ENCODE assay signal across 9 cellular contexts in the genomic region with DNA sequence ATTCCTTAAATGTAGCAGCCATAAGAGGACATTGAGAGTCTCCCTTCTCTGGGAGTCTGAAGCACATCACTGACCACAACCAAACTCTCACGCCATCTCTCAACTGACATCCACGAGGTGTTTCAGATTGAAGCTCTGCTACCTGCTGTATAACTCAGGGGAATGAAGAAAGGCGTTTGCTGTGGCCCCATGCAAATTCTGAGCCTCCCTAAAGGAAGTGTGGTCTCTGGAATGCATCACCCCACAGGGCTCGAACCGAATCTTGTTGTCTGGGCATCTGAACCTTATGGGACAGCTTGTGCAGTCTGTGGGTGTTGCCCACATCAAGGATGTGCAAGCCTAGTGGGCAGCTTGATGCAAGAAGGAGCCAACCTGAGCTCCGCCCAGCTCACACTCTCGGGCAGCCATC. TPM values are rescaled to one million over a fixed set of nuclear protein-coding genes. Genes with fewer than 3 reads are reported as not detected.
DNase-seq lines count a peak whose midpoint lies in the region; ATAC-seq and TF ChIP-seq lines count a peak whose summit lies in the region.
"Had no signal": no experiment of that assay in that cellular context is flagged by ENCODE, and none has a peak within 500 bp of the region (broad histone marks: within the 10 kb centered on the region; RNA-seq: fewer than 3 reads in every experiment).

No MANE protein-coding gene starts in this region.

- no peak for TF ChIP-seq CTCF in WTC11 (IDR thresholded peaks at IDR 0.05)
- no peak for TF ChIP-seq CTCF in CD4-positive, alpha-beta T cell (IDR thresholded peaks at IDR 0.05)

- peak overlapping the region in 6 of 11 experiments; percentile 10 to 60 (median 53); a peak in 10 of 22 replicates for H3K9ac ChIP-seq in BLaER1 treated with 17β-estradiol and CSF1 and Interleukin-3, amounts not matched to agents 10 nM and 100 nM

- H3K36me3 Mint-ChIP-seq in WTC11 (no peaks in the 10 kb centered on the region), memory B cell (no peaks in the 10 kb centered on the region)
- H3K36me3 Mint-ChIP-seq in CD4-positive, alpha-beta T cell (ENCODE audit: low read depth) = no peaks in the 10 kb centered on the region

- peak overlapping the region; percentile 12 to 98 (median 91); a peak in 21 of 22 replicates for H3K4me2 ChIP-seq in BLaER1 treated with 17β-estradiol and CSF1 and Interleukin-3, amounts not matched to agents 10 nM and 100 nM

- CTCF ChIA-PET in WTC11 (lab: Charles Lee) = interaction anchor here (1.6 kb wide), 1 partner anchor 76 kb away, joined by 4 read pairs; no protein-coding TSS in a partner anchor
- CTCF ChIA-PET in CD4-positive, alpha-beta T cell (lab: Charles Lee) = interaction anchor here (1.8 kb wide), 1 partner anchor 11 kb away, joined by 7 read pairs; a partner anchor contains a TSS

- DNase-seq in WTC11 (ENCODE audit: low spot score) (no peak), memory B cell (ENCODE audit: low spot score in 2 of 2) (no peak), CD1c-positive myeloid dendritic cell (ENCODE audit: extremely low spot score) (no peak), left cardiac atrium (no peak)
- DNase-seq in CD4-positive, alpha-beta T cell = no peak
- DNase-seq: occipital lobe had no signal

- no peaks in the 10 kb centered on the region for H3K9me3 ChIP-seq in BLaER1 treated with 17β-estradiol and CSF1 and Interleukin-3, amounts not matched to agents 10 nM and 100 nM (replicated peaks in 1 of 11)
- H3K9me3 ChIP-seq in CD4-positive, alpha-beta T cell (ENCODE audit: control insufficient read depth, low read length) = no peaks in the 10 kb centered on the region

- H3K4me1 Mint-ChIP-seq in WTC11 = peaks cover 83% of the 10 kb centered on the region
- H3K4me1 Mint-ChIP-seq in memory B cell = peaks cover 67% of the 10 kb centered on the region
- peaks cover 17% of the 10 kb centered on the region for H3K4me1 Mint-ChIP-seq in CD4-positive, alpha-beta T cell (ENCODE audit: low read depth)

- H3K4me1 ChIP-seq in BLaER1 treated with 17β-estradiol and CSF1 and Interleukin-3, amounts not matched to agents 10 nM and 100 nM = peaks cover 35 to 100% (median 100%) of the 10 kb centered on the region in 10 experiments

- ATAC-seq in HG02884 (IDR thresholded peaks at IDR 0.05; ENCODE audit: unreplicated experiment) (peak; percentile 44), WTC11 (no peak), memory B cell (ENCODE audit: low read depth) (peak; percentile 8), GM21515 (IDR thresholded peaks at IDR 0.05; ENCODE audit: unreplicated experiment) (no peak), left cardiac atrium (no peak)
- no peak for ATAC-seq in CD4-positive, alpha-beta T cell (ENCODE audit: poor library complexity)

- peak overlapping the region in 9 of 11 experiments; percentile 20 to 68 (median 50); a peak in 16 of 22 replicates for H3K27ac ChIP-seq in BLaER1 treated with 17β-estradiol and CSF1 and Interleukin-3, amounts not matched to agents 10 nM and 100 nM
- H3K27ac ChIP-seq in CD4-positive, alpha-beta T cell (ENCODE audit: low read depth, low read length) = no peak overlapping the region

- H3K27ac Mint-ChIP-seq in WTC11 = peak overlapping the region; percentile 65; the same call in 1 of the 2 replicates
- peak overlapping the region; percentile 50 for H3K27ac Mint-ChIP-seq in memory B cell
- H3K27ac Mint-ChIP-seq in CD4-positive, alpha-beta T cell = no peak overlapping the region

- peaks cover 0 to 100% (median 97%) of the 10 kb centered on the region in 11 experiments; a peak in 16 of 22 replicates for H4K20me1 ChIP-seq in BLaER1 treated with 17β-estradiol and CSF1 and Interleukin-3, amounts not matched to agents 10 nM and 100 nM

- intact Hi-C loops in CD4-positive, alpha-beta T cell (cut with DNase I, micrococcal nuclease) = no loop called here
- intact Hi-C loops in left cardiac atrium (cut with DNase I) = no loop called here

- POLR2A ChIA-PET in WTC11 (lab: Charles Lee) = no interaction called here
- POLR2A ChIA-PET in CD4-positive, alpha-beta T cell (lab: Charles Lee) = interaction anchor here (2.1 kb wide), 1 partner anchor 11 kb away, joined by 11 read pairs; a partner anchor contains a TSS

- peaks cover 0 to 65% (median 0%) of the 10 kb centered on the region in 11 experiments; a peak in 6 of 22 replicates for H3K27me3 ChIP-seq in BLaER1 treated with 17β-estradiol and CSF1 and Interleukin-3, amounts not matched to agents 10 nM and 100 nM
- H3K27me3 ChIP-seq in CD4-positive, alpha-beta T cell (ENCODE audit: control insufficient read depth, insufficient read depth, low read length) = no peaks in the 10 kb centered on the region

- H3K4me3 ChIP-seq in BLaER1 treated with 17β-estradiol and CSF1 and Interleukin-3, amounts not matched to agents 10 nM and 100 nM = no peak overlapping the region

- H3K27me3 Mint-ChIP-seq in WTC11 (ENCODE audit: low read depth) (no peaks in the 10 kb centered on the region), memory B cell (no peaks in the 10 kb centered on the region)
- H3K27me3 Mint-ChIP-seq in CD4-positive, alpha-beta T cell = no peaks in the 10 kb centered on the region

- no peak overlapping the region for H3K4me3 Mint-ChIP-seq in WTC11
- peak overlapping the region; percentile 72 for H3K4me3 Mint-ChIP-seq in memory B cell
- no peak overlapping the region for H3K4me3 Mint-ChIP-seq in CD4-positive, alpha-beta T cell

- H3K9me3 Mint-ChIP-seq in WTC11 = no peaks in the 10 kb centered on the region
- no peaks in the 10 kb centered on the region for H3K9me3 Mint-ChIP-seq in memory B cell
- no peaks in the 10 kb centered on the region for H3K9me3 Mint-ChIP-seq in CD4-positive, alpha-beta T cell

- H3K36me3 ChIP-seq in BLaER1 treated with 17β-estradiol and CSF1 and Interleukin-3, amounts not matched to agents 10 nM and 100 nM = no peaks in the 10 kb centered on the region

TF ChIP-seq in WTC11, 78 proteins besides CTCF, POLR2A, EP300 and RAD21:
- TF ChIP-seq, protein P1, sequence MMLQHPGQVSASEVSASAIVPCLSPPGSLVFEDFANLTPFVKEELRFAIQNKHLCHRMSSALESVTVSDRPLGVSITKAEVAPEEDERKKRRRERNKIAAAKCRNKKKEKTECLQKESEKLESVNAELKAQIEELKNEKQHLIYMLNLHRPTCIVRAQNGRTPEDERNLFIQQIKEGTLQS (CRISPR knock-in tag; conservative IDR thresholded peaks at IDR 0.05) = no peak
- TF ChIP-seq ZNF317 (CRISPR knock-in tag; IDR thresholded peaks at IDR 0.05; ENCODE audit: borderline replicate concordance, low read depth) = no peak
- TF ChIP-seq, protein P2, sequence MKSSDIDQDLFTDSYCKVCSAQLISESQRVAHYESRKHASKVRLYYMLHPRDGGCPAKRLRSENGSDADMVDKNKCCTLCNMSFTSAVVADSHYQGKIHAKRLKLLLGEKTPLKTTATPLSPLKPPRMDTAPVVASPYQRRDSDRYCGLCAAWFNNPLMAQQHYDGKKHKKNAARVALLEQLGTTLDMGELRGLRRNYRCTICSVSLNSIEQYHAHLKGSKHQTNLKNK (CRISPR knock-in tag; IDR thresholded peaks at IDR 0.05) = no peak
- no peak for TF ChIP-seq SP1 (CRISPR knock-in tag; conservative IDR thresholded peaks at IDR 0.05)
- TF ChIP-seq, protein P3, sequence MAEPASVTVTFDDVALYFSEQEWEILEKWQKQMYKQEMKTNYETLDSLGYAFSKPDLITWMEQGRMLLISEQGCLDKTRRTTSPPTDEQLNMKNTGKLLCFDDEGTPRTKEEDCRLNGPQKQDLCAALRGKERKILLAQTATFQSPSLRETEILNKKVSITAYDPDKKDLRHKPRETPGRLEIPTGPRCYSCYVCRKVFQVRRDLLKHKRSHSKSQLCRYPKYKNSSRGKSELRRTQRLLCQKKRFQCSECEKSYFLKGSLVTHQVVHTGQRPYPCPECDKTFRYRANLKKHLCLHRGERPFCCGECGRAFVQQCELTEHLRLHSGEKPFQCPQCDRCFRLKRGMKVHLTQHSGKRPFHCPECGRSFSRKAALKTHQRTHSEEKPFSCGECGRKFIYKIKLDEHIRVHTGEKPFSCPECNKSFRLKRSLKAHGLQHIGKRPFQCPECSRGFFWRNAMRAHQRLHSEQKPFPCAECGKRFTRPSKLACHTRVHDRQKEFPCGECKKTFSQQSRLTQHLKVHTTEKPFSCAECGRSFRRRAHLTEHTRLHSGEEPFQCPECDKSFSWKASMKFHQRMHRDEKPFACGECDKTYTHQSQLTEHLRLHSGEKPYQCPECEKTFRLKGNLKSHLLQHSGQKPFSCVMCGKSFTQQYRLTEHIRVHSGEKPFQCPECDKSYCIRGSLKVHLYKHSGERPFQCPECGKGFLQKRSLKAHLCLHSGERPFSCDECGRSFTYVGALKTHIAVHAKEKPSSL (CRISPR knock-in tag; conservative IDR thresholded peaks at IDR 0.05) = no peak
- TF ChIP-seq, protein P4, sequence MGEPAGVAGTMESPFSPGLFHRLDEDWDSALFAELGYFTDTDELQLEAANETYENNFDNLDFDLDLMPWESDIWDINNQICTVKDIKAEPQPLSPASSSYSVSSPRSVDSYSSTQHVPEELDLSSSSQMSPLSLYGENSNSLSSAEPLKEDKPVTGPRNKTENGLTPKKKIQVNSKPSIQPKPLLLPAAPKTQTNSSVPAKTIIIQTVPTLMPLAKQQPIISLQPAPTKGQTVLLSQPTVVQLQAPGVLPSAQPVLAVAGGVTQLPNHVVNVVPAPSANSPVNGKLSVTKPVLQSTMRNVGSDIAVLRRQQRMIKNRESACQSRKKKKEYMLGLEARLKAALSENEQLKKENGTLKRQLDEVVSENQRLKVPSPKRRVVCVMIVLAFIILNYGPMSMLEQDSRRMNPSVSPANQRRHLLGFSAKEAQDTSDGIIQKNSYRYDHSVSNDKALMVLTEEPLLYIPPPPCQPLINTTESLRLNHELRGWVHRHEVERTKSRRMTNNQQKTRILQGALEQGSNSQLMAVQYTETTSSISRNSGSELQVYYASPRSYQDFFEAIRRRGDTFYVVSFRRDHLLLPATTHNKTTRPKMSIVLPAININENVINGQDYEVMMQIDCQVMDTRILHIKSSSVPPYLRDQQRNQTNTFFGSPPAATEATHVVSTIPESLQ (CRISPR knock-in tag; IDR thresholded peaks at IDR 0.05) = no peak
- no peak for TF ChIP-seq ATF1 (CRISPR knock-in tag; IDR thresholded peaks at IDR 0.05)
- TF ChIP-seq CBFB (CRISPR knock-in tag; IDR thresholded peaks at IDR 0.05; ENCODE audit: low read depth) = no peak

RNA-seq across cellular contexts. Expression of a gene that starts 10.9 kb away (rescaled TPM):
- total RNA-seq in WTC11 (2021) (29.8 to 40.6 TPM (median 31.0 TPM) in 3 replicates), left cardiac atrium (10 to 100 TPM; 28.3 to 60.3 TPM)
- total RNA-seq in CD4-positive, alpha-beta T cell = 10 to 100 TPM; 15.7 to 18.0 TPM

Comparison
In these comparisons a context has a peak if more than half of its experiments do, and no peak if none do; other contexts are left out.
1. ATAC-seq: peak in HG02884 (single experiment) and memory B cell (single experiment); none in WTC11 (single experiment), GM21515 (single experiment), CD4-positive, alpha-beta T cell (single experiment) and left cardiac atrium (0 of 2).